8 cellular contexts compared by ENCODE assay signal in genomic region chr6:27871919-27872633, GRCh38. TPM values are rescaled to one million over a fixed set of nuclear protein-coding genes. Genes with fewer than 3 reads are reported as not detected.
DNase-seq lines count a peak whose midpoint lies in the region; ATAC-seq and TF ChIP-seq lines count a peak whose summit lies in the region.

No MANE protein-coding gene starts in this region.

- DNase-seq in G401 (ENCODE audit: low spot score) (peak; percentile 25), GM23248 (peak; percentile 96), SKM-1 treated with dmso at 0.1 percent for 144 hours (lab: John Stamatoyannopoulos, UW; ENCODE audit: unreplicated experiment) (peak; percentile 80), adipocyte (ENCODE audit: low read depth) (peak; percentile 95), heart right ventricle (peak; percentile 36 to 78), retina (peak; percentile 93), occipital lobe (lab: John Stamatoyannopoulos, UW) (no peak)

- H3K79me2 ChIP-seq in GM23248 (ENCODE audit: insufficient read depth) (no peaks in the 10 kb centered on the region), Loucy (ENCODE audit: insufficient read depth, low read length) (no peaks in the 10 kb centered on the region)

- 1 to 2% methylated on average over 50 of the region's 50 CpGs for whole genome bisulfite sequencing in GM23248 (ENCODE audit: low coverage in 1 of 2, low lambda C conversion rate in 2 of 2, missing lambda C conversion rate in 2 of 2), 2 experiments
- 1 to 2% methylated on average over 50 of the region's 50 CpGs for WGBS in heart right ventricle, 2 donors

- H3K27ac ChIP-seq in GM23248 (peak overlapping the region; percentile 92), heart right ventricle (peak overlapping the region in 9 of 10 donors; percentile 15 to 94 (median 60))

- H2AFZ ChIP-seq in GM23248: peak overlapping the region; percentile 84
- H2AFZ ChIP-seq in Loucy (ENCODE audit: low read length): no peak overlapping the region

- H4K20me1 ChIP-seq in GM23248 (ENCODE audit: insufficient read depth): no peaks in the 10 kb centered on the region
- no peaks in the 10 kb centered on the region for H4K20me1 ChIP-seq in Loucy (ENCODE audit: insufficient read depth, low read length, poor library complexity, severe bottlenecking)

- H3K9me3 ChIP-seq in GM23248 (ENCODE audit: low read depth) (no peaks in the 10 kb centered on the region), Loucy (ENCODE audit: insufficient read depth, low read depth, low read length) (no peaks in the 10 kb centered on the region), adipocyte (ENCODE audit: control insufficient read depth, low read length) (no peaks in the 10 kb centered on the region), heart right ventricle (no peaks in the 10 kb centered on the region)

- in situ Hi-C loops in G401 (cut with HindIII; ENCODE audit: low sequenced_read_pairs): no loop called here
- in situ Hi-C loops in GM23248 (cut with MboI): loop anchor here (25.0 kb wide), 1 partner anchor 1835 kb away; a partner anchor contains a TSS

- H3K4me1 ChIP-seq in GM23248 (ENCODE audit: insufficient read depth) (no peaks in the 10 kb centered on the region), Loucy (ENCODE audit: insufficient read depth, low read length, poor library complexity, severe bottlenecking) (peaks cover 51% of the 10 kb centered on the region), adipocyte (ENCODE audit: control insufficient read depth, insufficient read depth, low read length) (peaks cover 17% of the 10 kb centered on the region), heart right ventricle (peaks cover 4 to 45% (median 17%) of the 10 kb centered on the region in 9 donors)

- H3K36me3 ChIP-seq in GM23248 (ENCODE audit: low read depth): no peaks in the 10 kb centered on the region
- no peaks in the 10 kb centered on the region for H3K36me3 ChIP-seq in Loucy (ENCODE audit: insufficient read depth, low read length)
- no peaks in the 10 kb centered on the region for H3K36me3 ChIP-seq in adipocyte (ENCODE audit: control insufficient read depth, insufficient read depth, low read length, severe bottlenecking)
- H3K36me3 ChIP-seq in heart right ventricle: no peaks in the 10 kb centered on the region

- TF ChIP-seq CTCF in Loucy (conservative IDR thresholded peaks at IDR 0.05; ENCODE audit: low read length) (peak; percentile 56), heart right ventricle (IDR thresholded peaks at IDR 0.05) (peak in 1 of 9 donors; percentile 27)

- intact Hi-C loops in heart right ventricle (cut with DNase I): loop anchor here in 2 of 10 donors (2.0 to 5.0 kb wide), 2 partner anchors 23 to 60 kb away; a partner anchor contains a TSS

- H3K4me2 ChIP-seq in GM23248 (ENCODE audit: unreplicated experiment) (peak overlapping the region; percentile 90), Loucy (ENCODE audit: low read depth, low read length, poor library complexity, severe bottlenecking) (peak overlapping the region; percentile 86)

- ATAC-seq in heart right ventricle: peak; percentile 78 to 93 (median 88)

- H3K9ac ChIP-seq in GM23248: peak overlapping the region; percentile 93
- H3K9ac ChIP-seq in Loucy (ENCODE audit: low read depth, low read length, poor library complexity, severe bottlenecking): peak overlapping the region; percentile 96
- H3K9ac ChIP-seq in adipocyte (ENCODE audit: low read length): peak overlapping the region; percentile 80

- H3K4me3 ChIP-seq in GM23248 (peak overlapping the region; percentile 82), Loucy (ENCODE audit: low read length, poor library complexity, severe bottlenecking) (peak overlapping the region; percentile 82), adipocyte (ENCODE audit: low read length) (peak overlapping the region; percentile 93), heart right ventricle (peak overlapping the region; percentile 40 to 70 (median 56))

- H3K9me2 ChIP-seq in GM23248 (ENCODE audit: insufficient read depth) (no peaks in the 10 kb centered on the region), Loucy (replicated peaks; ENCODE audit: low read depth, low read length) (no peaks in the 10 kb centered on the region)

- H3F3A ChIP-seq in GM23248 (ENCODE audit: insufficient read depth) (peaks cover 36% of the 10 kb centered on the region), Loucy (ENCODE audit: low read depth) (peaks cover 25% of the 10 kb centered on the region)

- H3K27me3 ChIP-seq in GM23248 (replicated peaks; ENCODE audit: insufficient read depth): no peaks in the 10 kb centered on the region
- no peaks in the 10 kb centered on the region for H3K27me3 ChIP-seq in Loucy (ENCODE audit: insufficient read depth, low read length, poor library complexity, severe bottlenecking)
- no peaks in the 10 kb centered on the region for H3K27me3 ChIP-seq in adipocyte (replicated peaks; ENCODE audit: control insufficient read depth, insufficient read depth, low read length)
- H3K27me3 ChIP-seq in heart right ventricle: peaks cover 10 to 86% (median 75%) of the 10 kb centered on the region in 7 donors

RNA-seq across cellular contexts. Expression of gene OR2B2, which starts 40.1 kb away (rescaled TPM):
- not detected in 2 replicates for total RNA-seq in G401 (2014; rRNA removed; shearing (Covaris generic))
- not detected in 2 replicates for total RNA-seq in GM23248 (2014; rRNA removed; shearing (Covaris generic))
- not detected in 2 replicates for polyA plus RNA-seq in GM23248 (2016; fragmentation: Nextera tagmentation; extraction: Ambion mirVana)
- total RNA-seq in heart right ventricle: not detected
- polyA plus RNA-seq in heart right ventricle: not detected
- not detected for total RNA-seq in occipital lobe
